8 cellular contexts compared by ENCODE assay signal in the genomic region with DNA sequence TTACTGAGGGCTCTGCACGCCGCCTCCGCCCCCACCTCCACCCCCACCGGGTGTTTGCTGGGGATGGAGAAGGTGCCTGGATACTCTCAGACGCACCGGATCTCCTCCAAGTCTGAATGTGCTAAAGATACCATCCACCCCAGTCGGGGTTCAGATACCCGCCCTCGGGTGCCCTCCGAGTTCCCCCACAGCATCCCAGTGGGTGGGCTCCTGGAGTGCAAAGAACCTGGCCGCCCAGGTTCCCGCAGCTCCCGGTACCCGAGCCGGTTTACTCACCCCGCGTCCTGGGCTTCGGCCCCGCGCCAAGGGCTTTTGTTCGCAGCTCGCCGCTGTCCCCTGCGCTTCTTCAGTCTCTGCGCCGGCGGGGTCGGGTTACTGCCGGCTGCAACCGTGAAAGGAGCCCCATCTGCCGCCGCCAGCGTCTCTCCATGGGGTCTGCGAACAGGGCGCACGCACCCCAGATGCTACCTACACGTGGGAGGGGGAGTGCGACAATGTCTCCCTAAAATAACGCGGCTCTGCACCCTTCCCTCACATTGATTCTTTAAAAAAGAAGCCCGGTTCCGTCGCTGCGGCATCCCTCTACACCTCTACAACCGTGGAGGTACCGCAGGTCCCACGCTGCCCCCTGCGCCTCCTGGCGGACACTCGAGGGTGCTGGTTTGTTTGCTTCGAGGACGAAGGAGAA.
DNase-seq lines count a peak whose midpoint lies in the region; ATAC-seq and TF ChIP-seq lines count a peak whose summit lies in the region.

A gene (minus strand): TSS at position 606 of the 688 bp plus-strand sequence. CDS start 1,249 bp downstream, outside the sequence.

- H3K27ac ChIP-seq in WERI-Rb-1 (peak within 1 kb of the TSS; percentile 72), brain microvascular endothelial cell (no peak within 1 kb of the TSS)

- H3K27me3 ChIP-seq in WERI-Rb-1 (ENCODE audit: insufficient read depth, low read depth, severe bottlenecking), result no peaks in the 10 kb centered on the region
- H3K27me3 ChIP-seq in brain microvascular endothelial cell (replicated peaks), result peaks cover 47% of the 10 kb centered on the region

- peak; percentile 81 for TF ChIP-seq CTCF in GM12873 (IDR thresholded peaks at IDR 0.05; ENCODE audit: insufficient read depth, low read depth, low read length, missing control alignments)
- TF ChIP-seq CTCF in WERI-Rb-1 (IDR thresholded peaks at IDR 0.05; ENCODE audit: low read depth, low read length), result peak; percentile 77
- peak; percentile 99 for TF ChIP-seq CTCF in brain microvascular endothelial cell (IDR thresholded peaks at IDR 0.05; ENCODE audit: low read depth, low read length, missing control alignments)

- in situ Hi-C loops in brain microvascular endothelial cell (cut with HindIII; ENCODE audit: low pct_ligation_motif_present, low sequenced_read_pairs), result no loop called here

- H3K36me3 ChIP-seq in WERI-Rb-1, result peaks cover 3% of the 10 kb centered on the region; the same call in 1 of the 2 replicates
- H3K36me3 ChIP-seq in brain microvascular endothelial cell (replicated peaks), result no peaks in the 10 kb centered on the region

- H3K4me3 ChIP-seq in WERI-Rb-1 (ENCODE audit: low read depth, low read length) (peak within 1 kb of the TSS; percentile 59), brain microvascular endothelial cell (ENCODE audit: low read depth, low read length) (peak within 1 kb of the TSS; percentile 27)

- no peak for ATAC-seq in GM19328 (IDR thresholded peaks at IDR 0.05; ENCODE audit: unreplicated experiment)

- DNase-seq in NCI-H1417 treated with DMSO at 0.1 percent for 48 hours (lab: John Stamatoyannopoulos, UW), result peak; percentile 41
- DNase-seq in WERI-Rb-1, result peak; percentile 74
- peak; percentile 43 for DNase-seq in brain microvascular endothelial cell
- peak; percentile 80 for DNase-seq in islet precursor cell
- peak; percentile 50 to 62 for DNase-seq in stimulated activated CD4-positive, alpha-beta T cell treated with anti-CD3 and anti-CD28 coated beads, Interleukin-1b, Interleukin-23, amount 100 ng/mL, for 1 hour (ENCODE audit: low read depth in 2 of 2)
- no peak for DNase-seq in medulla oblongata (ENCODE audit: extremely low spot score)

- peaks cover 2% of the 10 kb centered on the region for H3K9me3 ChIP-seq in WERI-Rb-1 (ENCODE audit: severe bottlenecking)
